In the genomic region with DNA sequence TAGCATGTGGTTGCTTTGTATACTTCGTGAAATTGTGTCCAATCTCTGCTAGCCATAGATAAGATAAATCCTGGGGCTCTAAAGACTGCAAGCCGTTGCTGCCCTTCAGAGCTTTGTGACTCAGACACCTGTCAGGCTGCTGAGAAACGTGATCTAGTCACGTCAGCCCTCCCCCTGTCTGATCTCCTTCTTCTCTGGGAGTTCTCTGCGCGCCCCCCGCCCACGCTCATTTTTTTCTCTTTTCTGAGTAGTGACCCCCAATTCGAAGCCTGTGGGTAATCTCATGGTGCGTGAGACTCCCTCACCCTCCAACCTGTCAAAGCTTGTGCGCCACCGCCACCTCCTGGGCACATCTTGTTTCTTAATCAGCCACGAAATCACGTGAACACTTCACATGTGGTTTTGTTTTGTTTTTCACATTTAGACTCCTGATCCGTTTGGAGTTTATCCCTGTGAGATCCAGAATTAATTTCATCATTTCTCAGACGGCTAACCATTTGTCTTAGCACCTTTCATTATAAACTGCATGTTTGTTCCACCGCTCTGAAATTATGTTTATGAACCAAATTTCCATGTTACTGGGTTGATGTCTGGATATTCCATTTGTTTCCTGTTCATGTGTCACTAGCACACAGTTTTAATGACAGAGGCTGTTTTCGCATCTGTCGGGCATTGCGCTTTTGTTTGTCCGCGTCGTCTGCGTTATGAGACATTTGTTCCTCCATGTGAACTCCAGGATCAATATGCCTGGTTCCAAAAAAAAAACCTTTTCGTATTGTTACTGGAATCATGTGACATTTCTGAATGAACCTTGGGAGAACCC, we compare ENCODE assay signal across 1 cellular context.
TF ChIP-seq lines count a peak whose summit lies in the region.

No MANE protein-coding gene starts in this region.

TF ChIP-seq in HepG2, 621 proteins besides CTCF, POLR2A, EP300 and RAD21 (continued from another document):
- TF ChIP-seq, protein P1, sequence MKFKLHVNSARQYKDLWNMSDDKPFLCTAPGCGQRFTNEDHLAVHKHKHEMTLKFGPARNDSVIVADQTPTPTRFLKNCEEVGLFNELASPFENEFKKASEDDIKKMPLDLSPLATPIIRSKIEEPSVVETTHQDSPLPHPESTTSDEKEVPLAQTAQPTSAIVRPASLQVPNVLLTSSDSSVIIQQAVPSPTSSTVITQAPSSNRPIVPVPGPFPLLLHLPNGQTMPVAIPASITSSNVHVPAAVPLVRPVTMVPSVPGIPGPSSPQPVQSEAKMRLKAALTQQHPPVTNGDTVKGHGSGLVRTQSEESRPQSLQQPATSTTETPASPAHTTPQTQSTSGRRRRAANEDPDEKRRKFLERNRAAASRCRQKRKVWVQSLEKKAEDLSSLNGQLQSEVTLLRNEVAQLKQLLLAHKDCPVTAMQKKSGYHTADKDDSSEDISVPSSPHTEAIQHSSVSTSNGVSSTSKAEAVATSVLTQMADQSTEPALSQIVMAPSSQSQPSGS (CRISPR knock-in tag; IDR thresholded peaks at IDR 0.05), result peak; percentile 65
- no peak for TF ChIP-seq ZNF639 (CRISPR knock-in tag; conservative IDR thresholded peaks at IDR 0.05)
- 0 out of 2 replicates have a peak, but pooled peaks have one; percentile 32 for TF ChIP-seq RARA (CRISPR knock-in tag; IDR thresholded peaks at IDR 0.05)
TF ChIP-seq in HepG2: peak in this region for 103.
